ENCODE assay signal across 21 cellular contexts in genomic region chr11:57240757-57241156, GRCh38. TPM values are rescaled to one million over a fixed set of nuclear protein-coding genes. Genes with fewer than 3 reads are reported as not detected.
A peak's percentile ranks its signal among the peaks of the same experiment; 100 is the strongest.
DNase-seq lines count a peak whose midpoint lies in the region; ATAC-seq and TF ChIP-seq lines count a peak whose summit lies in the region.
"Had no signal": no experiment of that assay in that cellular context is flagged by ENCODE, and none has a peak within 500 bp of the region (broad histone marks: within the 10 kb centered on the region; RNA-seq: fewer than 3 reads in every experiment).

No MANE protein-coding gene starts in this region.

- H3K27me3 ChIP-seq in WERI-Rb-1 (ENCODE audit: insufficient read depth, low read depth, severe bottlenecking) (no peaks in the 10 kb centered on the region), spleen (replicated peaks in 1 of 7) (peaks cover 0 to 43% (median 0%) of the 10 kb centered on the region in 7 donors)

- H3K4me3 ChIP-seq in WERI-Rb-1 (ENCODE audit: low read depth, low read length), result no peak overlapping the region
- H3K4me3 ChIP-seq in spleen, result no peak overlapping the region
- H3K4me3 ChIP-seq: prostate gland, tibial nerve had no signal

- TF ChIP-seq POLR2A in spleen (IDR thresholded peaks at IDR 0.05), result no peak

- ATAC-seq in GM18868 (IDR thresholded peaks at IDR 0.05; ENCODE audit: unreplicated experiment) (no peak), GM21381 (IDR thresholded peaks at IDR 0.05; ENCODE audit: unreplicated experiment) (no peak)
- ATAC-seq: stimulated activated naive CD8-positive, alpha-beta T cell treated with anti-CD3 and anti-CD28 coated beads, Interleukin-15, Interleukin-2, amounts not matched to agents 100 U/mL and 50 U/mL, for 24 hours had no signal

- TF ChIP-seq CTCF in WERI-Rb-1 (IDR thresholded peaks at IDR 0.05; ENCODE audit: low read depth, low read length) (no peak), spleen (IDR thresholded peaks at IDR 0.05 in 8 of 11, conservative IDR thresholded peaks at IDR 0.05 in 3 of 11) (no peak)

- peak; percentile 16 for DNase-seq in NCI-H2171 treated with DMSO at 0.1 percent for 48 hours (lab: John Stamatoyannopoulos, UW)
- no peak for DNase-seq in NCI-H2171 (lab: John Stamatoyannopoulos, UW)
- peak; percentile 85 for DNase-seq in WERI-Rb-1
- peak; percentile 97 for DNase-seq in islet precursor cell
- DNase-seq in spleen, result no peak
- DNase-seq in T-helper 1 cell, result no peak
- DNase-seq: brain microvascular endothelial cell; cortex of kidney; NCI-H1105; NCI-H510A; stimulated activated CD4-positive, alpha-beta T cell treated with anti-CD3 and anti-CD28 coated beads, Interleukin-4, amount 100 ng/mL, for 1 hour; stimulated activated naive CD8-positive, alpha-beta T cell treated with anti-CD3 and anti-CD28 coated beads, Interleukin-15, Interleukin-2, amounts not matched to agents 100 U/mL and 50 U/mL, for 24 hours; SW 1271 had no signal

- peak overlapping the region; percentile 72 for H3K27ac ChIP-seq in WERI-Rb-1
- peak overlapping the region in 5 of 8 donors; percentile 18 to 65 (median 61) for H3K27ac ChIP-seq in spleen
- H3K27ac ChIP-seq: 22Rv1, brain microvascular endothelial cell, prostate gland, RWPE1, tibial nerve had no signal

- peaks cover 0 to 41% (median 24%) of the 10 kb centered on the region in 6 donors for H3K4me1 ChIP-seq in spleen
- H3K4me1 ChIP-seq: prostate gland, tibial nerve had no signal

- WGBS in spleen, 5 donors, result 28 to 49% (median 32%) methylated on average over 3 to 5 of the region's 5 CpGs

- H3K9me3 ChIP-seq in WERI-Rb-1 (ENCODE audit: severe bottlenecking), result no peaks in the 10 kb centered on the region
- H3K9me3 ChIP-seq in spleen, result no peaks in the 10 kb centered on the region
- H3K9me3 ChIP-seq: prostate gland, tibial nerve had no signal

- intact Hi-C loops in spleen (cut with DNase I; ENCODE audit: low total_unique reads), result no loop called here

- no peaks in the 10 kb centered on the region for H3K36me3 ChIP-seq in WERI-Rb-1
- H3K36me3 ChIP-seq in spleen, result no peaks in the 10 kb centered on the region
- H3K36me3 ChIP-seq: brain microvascular endothelial cell, prostate gland, tibial nerve had no signal

RNA-seq across cellular contexts. Expression of gene APLNR, which starts 3.7 kb away (rescaled TPM):
- total RNA-seq in spleen, result 100 to 1,000 TPM in 5 of 7 donors, 10 to 100 TPM in 2; 55.9 to 319 (median 155) TPM
- polyA plus RNA-seq in spleen, result 10 to 100 TPM in 2 of 3 donors, 1 to 10 TPM in 1; 3.0 to 38.6 (median 10.8) TPM
- total RNA-seq: HT1080 had no signal
- polyA plus RNA-seq: keratinocyte had no signal

RNA-seq across cellular contexts. Expression of gene LRRC55, which starts 59.0 kb away (rescaled TPM):
- 1 to 10 TPM in 2 of 7 donors, under 1 TPM in 4, not detected in 1; 0.51 to 1.5 (median 0.62) TPM for total RNA-seq in spleen
- under 1 TPM; 0.03 to 0.19 (median 0.04) TPM for polyA plus RNA-seq in spleen
- total RNA-seq: HT1080, tibial nerve had no signal
- polyA plus RNA-seq: keratinocyte had no signal

Comparison
In these comparisons a context has a peak if more than half of its experiments do, and no peak if none do; other contexts are left out.
1. DNase-seq: peak in NCI-H2171 treated with DMSO at 0.1 percent for 48 hours (single experiment), WERI-Rb-1 (single experiment) and islet precursor cell (single experiment); none in NCI-H2171 (single experiment), spleen (single experiment) and T-helper 1 cell (0 of 5).